29 cellular contexts compared by ENCODE assay signal in the genomic region with DNA sequence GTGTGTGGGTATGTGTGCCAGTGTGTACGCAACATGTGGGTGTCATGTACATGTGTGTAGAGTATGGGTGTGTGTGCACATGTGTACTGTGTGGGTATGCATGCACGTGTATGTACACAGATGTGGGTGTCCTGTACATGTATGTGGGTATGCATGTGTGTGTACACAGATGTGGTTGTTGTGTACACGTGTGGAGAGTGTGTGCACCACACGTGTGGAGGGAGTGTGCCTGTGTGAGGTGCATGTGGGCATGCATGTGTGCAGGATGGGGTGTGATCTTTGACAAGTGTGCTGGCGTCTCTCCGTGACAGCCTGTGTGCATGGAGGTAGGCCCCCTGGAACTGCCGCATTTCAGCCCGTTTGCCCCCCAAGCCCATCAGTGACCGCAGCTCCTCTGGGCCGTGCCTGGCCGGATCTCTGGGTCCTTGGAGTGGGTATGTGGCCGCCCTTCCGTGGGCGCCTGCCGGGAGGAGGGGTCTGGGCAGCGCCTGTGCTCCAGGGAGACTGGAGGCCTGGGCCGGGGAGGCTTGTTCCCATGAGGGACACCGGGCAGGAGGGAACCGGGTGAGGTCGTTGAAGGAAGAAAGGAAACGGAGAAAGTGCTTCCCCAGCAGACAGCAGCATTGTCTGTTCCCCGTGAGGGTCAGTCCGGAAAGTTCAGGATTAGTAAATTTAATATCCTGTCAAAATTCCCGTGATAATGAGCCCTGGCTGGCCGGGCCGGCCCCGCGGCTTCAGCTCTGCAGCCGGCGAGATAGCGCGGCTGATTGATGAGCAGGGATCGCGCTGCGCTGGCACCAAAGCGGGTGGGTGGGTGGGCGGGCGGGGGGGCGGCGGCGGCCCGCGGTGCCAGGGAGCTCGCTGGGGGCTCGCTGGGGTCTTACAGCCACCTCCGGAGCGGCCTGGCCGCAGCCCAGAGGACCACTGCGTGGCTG.
"Had no signal": no experiment of that assay in that cellular context is flagged by ENCODE, and none has a peak within 500 bp of the region (broad histone marks: within the 10 kb centered on the region; RNA-seq: fewer than 3 reads in every experiment).

No MANE protein-coding gene starts in this region.

- H2AFZ ChIP-seq: parathyroid adenoma had no signal

- H3K27me3 ChIP-seq: upper lobe of left lung had no signal

- H3K4me1 Mint-ChIP-seq: activated naive CD8-positive, alpha-beta T cell treated with anti-CD3 and anti-CD28 coated beads for 36 hours; stimulated activated memory B cell treated with anti-CD40 and anti-IgM and Interleukin-4, amounts not matched to agents 10 μg/mL and 1 μg/mL and 100 μg/mL, for 72 hours; stimulated activated naive CD8-positive, alpha-beta T cell treated with anti-CD3 and anti-CD28 coated beads, Interleukin-15, amount 100 ng/mL, for 72 hours had no signal

- H3K4me3 ChIP-seq: adrenal gland, body of pancreas, cardiac muscle cell, coronary artery, gastroesophageal sphincter, psoas muscle, smooth muscle cell, upper lobe of left lung had no signal

- H3K27ac Mint-ChIP-seq: activated naive CD4-positive, alpha-beta T cell treated with anti-CD3 and anti-CD28 coated beads for 36 hours; activated naive CD8-positive, alpha-beta T cell treated with anti-CD3 and anti-CD28 coated beads for 36 hours; activated T-helper 1 cell treated with anti-CD3 and anti-CD28 coated beads, Interleukin-12 subunit alpha, Interleukin-12 subunit beta, Interleukin-2, Interleukin-4 antibody, amounts not matched to agents 30 ng/mL and 10 ng/mL and 1 ng/mL, durations not matched to agents 14 hours and 24 hours and 36 hours; natural killer cell treated with Interleukin-12 subunit alpha and Interleukin-12 subunit beta and Interleukin-15 and Interleukin-18, amount 100 ng/mL, for 72 hours; stimulated activated memory B cell treated with anti-CD40 and anti-IgM and Interleukin-4, amounts not matched to agents 10 μg/mL and 1 μg/mL and 100 μg/mL, for 72 hours; stimulated activated naive CD8-positive, alpha-beta T cell treated with anti-CD3 and anti-CD28 coated beads, Interleukin-15, amount 100 ng/mL, for 72 hours had no signal

- H3K9me3 ChIP-seq: adrenal gland, body of pancreas, gastroesophageal sphincter, psoas muscle, upper lobe of left lung had no signal

- H3K36me3 ChIP-seq: adrenal gland, cardiac muscle cell, gastroesophageal sphincter, upper lobe of left lung had no signal

- H3K4me2 ChIP-seq: smooth muscle cell had no signal

- H3K4me3 Mint-ChIP-seq: activated naive CD4-positive, alpha-beta T cell treated with anti-CD3 and anti-CD28 coated beads for 36 hours; activated naive CD8-positive, alpha-beta T cell treated with anti-CD3 and anti-CD28 coated beads for 36 hours; activated T-helper 1 cell treated with anti-CD3 and anti-CD28 coated beads, Interleukin-12 subunit alpha, Interleukin-12 subunit beta, Interleukin-2, Interleukin-4 antibody, amounts not matched to agents 30 ng/mL and 10 ng/mL and 1 ng/mL, durations not matched to agents 14 hours and 24 hours and 36 hours; natural killer cell treated with Interleukin-12 subunit alpha and Interleukin-12 subunit beta and Interleukin-15 and Interleukin-18, amount 100 ng/mL, for 72 hours; stimulated activated memory B cell treated with anti-CD40 and anti-IgM and Interleukin-4, amounts not matched to agents 10 μg/mL and 1 μg/mL and 100 μg/mL, for 72 hours; stimulated activated naive CD8-positive, alpha-beta T cell treated with anti-CD3 and anti-CD28 coated beads, Interleukin-15, amount 100 ng/mL, for 72 hours had no signal

- H3K36me3 Mint-ChIP-seq: activated naive CD8-positive, alpha-beta T cell treated with anti-CD3 and anti-CD28 coated beads for 36 hours; natural killer cell treated with Interleukin-12 subunit alpha and Interleukin-12 subunit beta and Interleukin-15 and Interleukin-18, amount 100 ng/mL, for 72 hours; stimulated activated memory B cell treated with anti-CD40 and anti-IgM and Interleukin-4, amounts not matched to agents 10 μg/mL and 1 μg/mL and 100 μg/mL, for 72 hours had no signal

- H3K4me1 ChIP-seq: adrenal gland, body of pancreas, parathyroid adenoma, psoas muscle had no signal

- H3K27ac ChIP-seq: adrenal gland, body of pancreas, cardiac muscle cell, coronary artery, gastroesophageal sphincter, parathyroid adenoma, psoas muscle, upper lobe of left lung had no signal

- DNase-seq: activated CD4-positive, alpha-beta T cell treated with anti-CD3 and anti-CD28 coated beads for 48 hours; activated CD4-positive, alpha-beta T cell treated with anti-CD3 and anti-CD28 coated beads, Interleukin-2, amount 50 U/mL, for 48 hours; activated CD8-positive, alpha-beta memory T cell treated with anti-CD3 and anti-CD28 coated beads for 24 hours; activated effector memory CD4-positive, alpha-beta T cell treated with anti-CD3 and anti-CD28 coated beads, Interleukin-2, amount 50 U/mL, for 16 hours; activated naive CD4-positive, alpha-beta T cell treated with anti-CD3 and anti-CD28 coated beads for 36 hours; activated naive CD8-positive, alpha-beta T cell treated with anti-CD3 and anti-CD28 coated beads for 36 hours; activated T-cell treated with anti-CD3 and anti-CD28 coated beads, Interleukin-2, amount 50 U/mL, for 1 hour; adrenal gland; body of pancreas; dorsolateral prefrontal cortex; effector memory CD4-positive, alpha-beta T cell; hippocampal formation; left colon; psoas muscle; stimulated activated CD4-positive, alpha-beta T cell treated with anti-CD3 and anti-CD28 coated beads, Interleukin-1b, Interleukin-23, amount 100 ng/mL, for 48 hours; stimulated activated CD4-positive, alpha-beta T cell treated with anti-CD3 and anti-CD28 coated beads, Interleukin-4, amount 100 ng/mL, for 4 hours; stimulated activated CD8-positive, alpha-beta memory T cell treated with anti-CD3 and anti-CD28 coated beads, Interleukin-4, amount 100 ng/mL, for 48 hours; stimulated activated naive CD8-positive, alpha-beta T cell treated with anti-CD3 and anti-CD28 coated beads, Interleukin-15, amount 100 ng/mL, for 72 hours; substantia nigra had no signal

- H3K9ac ChIP-seq: parathyroid adenoma had no signal

- FAIRE-seq: keratinocyte had no signal
